In the genomic region with DNA sequence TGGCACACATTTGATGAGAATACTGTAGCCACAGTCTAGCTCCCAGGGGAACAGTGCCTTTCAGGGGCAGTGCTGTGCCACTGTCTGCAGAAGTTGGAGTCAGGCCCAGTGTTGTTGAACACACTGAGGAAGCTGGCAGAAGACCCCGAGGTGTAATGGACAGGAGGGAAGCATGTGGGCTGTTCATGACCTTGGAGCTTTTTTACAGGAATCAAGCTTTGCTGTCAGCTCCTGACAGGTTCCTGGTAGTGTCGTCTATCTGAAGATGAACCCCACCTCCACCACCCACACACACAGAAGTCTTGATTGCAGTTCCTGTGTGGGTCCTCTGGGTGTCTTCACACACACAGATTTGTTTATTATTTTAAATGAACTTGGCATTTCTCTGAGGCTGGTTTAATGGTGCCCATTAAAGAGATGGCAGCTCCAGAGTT, we compare ENCODE assay signal across 8 cellular contexts. TPM values are rescaled to one million over a fixed set of nuclear protein-coding genes. Genes with fewer than 3 reads are reported as not detected.
DNase-seq lines count a peak whose midpoint lies in the region; ATAC-seq, FAIRE-seq and TF ChIP-seq lines count a peak whose summit lies in the region.

No MANE protein-coding gene starts in this region.

- H3K4me3 ChIP-seq in bronchial epithelial cell (ENCODE audit: low read depth, low read length), result no peak overlapping the region

- peaks cover 65 to 93% (median 89%) of the 10 kb centered on the region in 3 donors for H3K4me1 Mint-ChIP-seq in naive B cell

- no peaks in the 10 kb centered on the region for H3K27me3 Mint-ChIP-seq in naive B cell

- H3K27me3 ChIP-seq in bronchial epithelial cell (ENCODE audit: control insufficient read depth, insufficient read depth, low read length), result no peaks in the 10 kb centered on the region

- in situ Hi-C loops in SK-MEL-5 (cut with HindIII; ENCODE audit: low pct_unique_long_range_greater_than_20kb, low sequenced_read_pairs), result no loop called here

- ATAC-seq in GM19468 (IDR thresholded peaks at IDR 0.05; ENCODE audit: extremely low read depth, unreplicated experiment) (peak; percentile 52), HG03460 (IDR thresholded peaks at IDR 0.05; ENCODE audit: unreplicated experiment) (peak; percentile 78), naive B cell (ENCODE audit: low read depth in 2 of 2) (peak; percentile 71 to 79)

- no peaks in the 10 kb centered on the region for H3K36me3 ChIP-seq in bronchial epithelial cell (ENCODE audit: control insufficient read depth, insufficient read depth, low read length)

- H3K4me3 Mint-ChIP-seq in naive B cell, result peak overlapping the region; percentile 40 to 87 (median 70)

- peak; percentile 50 for TF ChIP-seq CTCF in bronchial epithelial cell (IDR thresholded peaks at IDR 0.05; ENCODE audit: insufficient read depth, low read length, severe bottlenecking)

- H3K9me3 Mint-ChIP-seq in naive B cell, result no peaks in the 10 kb centered on the region

- FAIRE-seq in bronchial epithelial cell (lab: Jason Lieb, UNC), result peak; percentile 50

- peak overlapping the region; percentile 67 to 97 (median 92) for H3K27ac Mint-ChIP-seq in naive B cell

- DNase-seq in GM03348 (ENCODE audit: low spot score) (peak; percentile 58), SK-MEL-5 (ENCODE audit: low read depth, low spot score) (peak; percentile 64), bronchial epithelial cell (ENCODE audit: low read depth) (peak; percentile 61), naive B cell (peak; percentile 67), NCI-H128 (lab: John Stamatoyannopoulos, UW; ENCODE audit: unreplicated experiment) (no peak), T-helper 9 cell (no peak)

- peaks cover 0 to 5% of the 10 kb centered on the region in 2 donors for H3K36me3 Mint-ChIP-seq in naive B cell

RNA-seq across cellular contexts. Expression of a gene that starts 40.3 kb away (rescaled TPM):
- total RNA-seq in SK-MEL-5 (2014; rRNA removed; shearing (Covaris generic)), result 5.6 and 7.5 TPM in 2 replicates
- 6.7 TPM in 2 replicates for polyA plus RNA-seq in SK-MEL-5 (2015; cell fraction: cytosol; rRNA removed)
- 5.0 and 11.4 TPM in 2 replicates for polyA plus RNA-seq in SK-MEL-5 (2015; cell fraction: nucleus; rRNA removed)
- 51.9 and 57.1 TPM in 2 replicates for total RNA-seq in bronchial epithelial cell
- 100 to 1,000 TPM; 224 to 432 (median 315) TPM for polyA plus RNA-seq in naive B cell (ENCODE audit: low read depth in 6 of 6)

Comparison
In these comparisons a context has a peak if more than half of its experiments do, and no peak if none do; other contexts are left out.
1. DNase-seq: peak in GM03348 (single experiment), SK-MEL-5 (single experiment), bronchial epithelial cell (single experiment) and naive B cell (single experiment); none in NCI-H128 (single experiment) and T-helper 9 cell (single experiment).
2. Peak in every context shown above with its lines, with median percentiles within 50 percentile points of each other: ATAC-seq.